Comparison of ENCODE assay signal across 1 cellular context in the genomic region with DNA sequence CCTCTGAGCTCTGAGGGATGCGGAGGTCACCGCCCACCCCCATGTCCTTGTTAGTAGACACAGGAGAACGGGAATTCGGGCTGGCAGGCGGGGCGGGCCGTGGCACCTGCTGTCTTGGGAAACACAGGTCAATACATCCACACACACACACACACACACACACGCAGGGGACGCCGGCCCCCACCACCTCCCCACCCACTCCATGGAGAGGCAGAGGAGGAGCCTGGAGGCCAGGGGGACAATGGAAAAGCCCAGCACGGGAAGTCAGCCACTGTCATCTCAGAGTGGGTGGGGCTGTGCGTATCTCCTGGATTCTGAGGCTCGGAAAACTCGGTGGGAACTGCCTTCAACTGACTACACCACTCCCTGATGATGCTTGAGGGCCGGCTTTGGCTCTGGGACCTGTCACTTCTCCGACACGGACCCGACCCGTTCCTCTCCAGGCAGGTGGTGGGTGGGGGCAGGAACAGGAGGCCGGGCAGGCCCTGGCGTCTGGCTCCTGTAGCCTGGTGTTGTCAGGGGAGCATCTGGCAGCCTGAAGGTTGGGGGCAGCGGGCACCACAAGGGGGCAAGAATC.
TF ChIP-seq lines count a peak whose summit lies in the region.

No MANE protein-coding gene starts in this region.

TF ChIP-seq in SK-N-SH treated with all-trans-retinoic acid at 6 μM for 48 hours, 23 proteins besides CTCF, POLR2A, EP300 and RAD21 (continued from another document):
- TF ChIP-seq, protein P1, sequence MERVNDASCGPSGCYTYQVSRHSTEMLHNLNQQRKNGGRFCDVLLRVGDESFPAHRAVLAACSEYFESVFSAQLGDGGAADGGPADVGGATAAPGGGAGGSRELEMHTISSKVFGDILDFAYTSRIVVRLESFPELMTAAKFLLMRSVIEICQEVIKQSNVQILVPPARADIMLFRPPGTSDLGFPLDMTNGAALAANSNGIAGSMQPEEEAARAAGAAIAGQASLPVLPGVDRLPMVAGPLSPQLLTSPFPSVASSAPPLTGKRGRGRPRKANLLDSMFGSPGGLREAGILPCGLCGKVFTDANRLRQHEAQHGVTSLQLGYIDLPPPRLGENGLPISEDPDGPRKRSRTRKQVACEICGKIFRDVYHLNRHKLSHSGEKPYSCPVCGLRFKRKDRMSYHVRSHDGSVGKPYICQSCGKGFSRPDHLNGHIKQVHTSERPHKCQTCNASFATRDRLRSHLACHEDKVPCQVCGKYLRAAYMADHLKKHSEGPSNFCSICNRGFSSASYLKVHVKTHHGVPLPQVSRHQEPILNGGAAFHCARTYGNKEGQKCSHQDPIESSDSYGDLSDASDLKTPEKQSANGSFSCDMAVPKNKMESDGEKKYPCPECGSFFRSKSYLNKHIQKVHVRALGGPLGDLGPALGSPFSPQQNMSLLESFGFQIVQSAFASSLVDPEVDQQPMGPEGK (CRISPR knock-in tag; IDR thresholded peaks at IDR 0.05; ENCODE audit: borderline replicate concordance), result no peak
- TF ChIP-seq BACH2 (CRISPR knock-in tag; IDR thresholded peaks at IDR 0.05; ENCODE audit: borderline replicate concordance) (no peak), PPARA (CRISPR knock-in tag; IDR thresholded peaks at IDR 0.05; ENCODE audit: borderline replicate concordance) (no peak), ZFP30 (CRISPR knock-in tag; IDR thresholded peaks at IDR 0.05) (no peak), SNAI2 (CRISPR knock-in tag; IDR thresholded peaks at IDR 0.05) (no peak), RARB (CRISPR knock-in tag; IDR thresholded peaks at IDR 0.05) (no peak)
